In the genomic region with DNA sequence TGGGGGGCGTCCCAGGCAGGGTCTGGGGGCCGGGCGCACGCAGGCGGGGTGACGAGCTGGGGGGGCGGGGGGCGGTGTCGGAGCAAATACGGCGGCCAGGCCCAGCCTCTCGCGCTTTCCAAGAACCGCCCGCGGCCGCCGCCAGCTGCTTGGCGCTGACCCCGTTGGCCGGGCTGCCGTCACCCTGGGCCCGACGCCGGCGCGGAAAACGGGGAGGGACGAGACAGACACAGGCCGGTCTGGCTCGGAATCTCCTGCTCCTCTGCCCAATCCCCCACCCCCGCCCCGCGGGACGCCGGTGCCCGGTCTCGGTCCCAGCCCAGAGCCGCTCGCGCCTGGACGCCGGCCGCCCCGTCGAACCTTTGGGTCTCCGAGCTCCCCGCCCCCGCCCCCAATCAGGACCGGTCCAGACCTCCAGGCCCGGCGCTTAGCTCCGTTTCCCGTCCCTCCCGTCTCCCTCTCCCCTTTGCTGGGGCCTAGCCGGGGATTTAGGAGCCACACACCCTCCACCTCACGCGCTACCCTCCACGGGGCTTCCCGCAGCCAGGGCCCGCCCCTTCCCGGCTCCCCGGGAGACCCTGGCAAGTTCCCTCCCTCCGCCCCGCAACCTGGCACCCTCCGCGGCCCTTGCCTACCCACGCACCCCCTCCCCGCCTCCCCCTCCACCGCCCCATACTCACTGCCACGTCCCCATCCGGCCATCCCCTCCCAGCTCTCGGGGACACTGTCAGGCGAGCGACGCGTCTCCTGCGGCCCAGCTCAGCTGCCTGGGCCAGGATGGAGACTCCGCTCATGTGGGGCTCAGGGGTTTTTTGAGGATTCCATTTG, we compare ENCODE assay signal across 8 cellular contexts. TPM values are rescaled to one million over a fixed set of nuclear protein-coding genes. Genes with fewer than 3 reads are reported as not detected.
DNase-seq lines count a peak whose midpoint lies in the region; TF ChIP-seq lines count a peak whose summit lies in the region.

No MANE protein-coding gene starts in this region.

- H3K27ac Mint-ChIP-seq in nephron progenitor cell, result no peak overlapping the region

- H3K9me3 Mint-ChIP-seq in nephron progenitor cell, result no peaks in the 10 kb centered on the region

- DNase-seq in COR-L47 (lab: John Stamatoyannopoulos, UW) (peak; percentile 18), RWPE1 (ENCODE audit: low spot score) (no peak), fibroblast of the aortic adventitia (ENCODE audit: low read depth) (peak; percentile 43), nephron progenitor cell (peak; percentile 48), mesenteric fat pad (ENCODE audit: low spot score) (no peak), SHP77 treated with DMSO at 0.1 percent for 48 hours (lab: John Stamatoyannopoulos, UW) (no peak), KG1 (lab: John Stamatoyannopoulos, UW) (no peak), KBM-7 (no peak)

- no peak for TF ChIP-seq CTCF in RWPE1 (conservative IDR thresholded peaks at IDR 0.05; ENCODE audit: low read depth)
- no peak for TF ChIP-seq CTCF in fibroblast of the aortic adventitia (IDR thresholded peaks at IDR 0.05; ENCODE audit: insufficient read depth, low read length)
- TF ChIP-seq CTCF in nephron progenitor cell (IDR thresholded peaks at IDR 0.05), result no peak

- in situ Hi-C loops in KBM-7 (cut with MboI; ENCODE audit: low pct_unique_long_range_greater_than_20kb, low sequenced_read_pairs), result no loop called here

- no peak overlapping the region for H3K4me3 ChIP-seq in fibroblast of the aortic adventitia (ENCODE audit: low read depth, low read length)

- CTCF ChIA-PET in RWPE1 (lab: Yijun Ruan, JAX), result no interaction called here

- H3K27ac ChIP-seq in RWPE1, result peak overlapping the region; percentile 45; the same call in 1 of the 2 replicates

- POLR2A ChIA-PET in RWPE1 (lab: Yijun Ruan, JAX; ENCODE audit: low non-redundant PET), result no interaction called here

- H3K27me3 Mint-ChIP-seq in nephron progenitor cell (ENCODE audit: low read depth, poor library complexity), result peaks cover 19% of the 10 kb centered on the region

- H3K36me3 Mint-ChIP-seq in nephron progenitor cell (ENCODE audit: low read depth), result no peaks in the 10 kb centered on the region

- H3K4me3 Mint-ChIP-seq in nephron progenitor cell, result peak overlapping the region; percentile 30

- no peaks in the 10 kb centered on the region for H3K4me1 Mint-ChIP-seq in nephron progenitor cell

RNA-seq across cellular contexts. Expression of gene MMP23B, which starts 0.8 kb away (rescaled TPM):
- total RNA-seq in fibroblast of the aortic adventitia (ENCODE audit: low replicate concordance), result 13.5 and 35.2 TPM in 2 replicates
- 17.2 TPM for total RNA-seq in mesenteric fat pad

RNA-seq across cellular contexts. Expression of gene MIB2, which starts 15.9 kb away (rescaled TPM):
- 37.7 and 62.1 TPM in 2 replicates for total RNA-seq in fibroblast of the aortic adventitia (ENCODE audit: low replicate concordance)
- total RNA-seq in mesenteric fat pad, result 37.9 TPM

RNA-seq across cellular contexts. Expression of gene CDK11B, which starts 27.6 kb away (rescaled TPM):
- total RNA-seq in fibroblast of the aortic adventitia (ENCODE audit: low replicate concordance), result 10.5 and 21.6 TPM in 2 replicates
- total RNA-seq in mesenteric fat pad, result 20.8 TPM

RNA-seq across cellular contexts. Expression of gene FNDC10, which starts 31.2 kb away (rescaled TPM):
- total RNA-seq in fibroblast of the aortic adventitia (ENCODE audit: low replicate concordance) (4.5 and 5.9 TPM in 2 replicates), mesenteric fat pad (2.9 TPM)

RNA-seq across cellular contexts. Expression of gene SSU72, which starts 56.5 kb away (rescaled TPM):
- total RNA-seq in fibroblast of the aortic adventitia (ENCODE audit: low replicate concordance) (42.8 and 78.2 TPM in 2 replicates), mesenteric fat pad (144 TPM)

Comparison
In these comparisons a context has a peak if more than half of its experiments do, and no peak if none do; other contexts are left out.
1. DNase-seq: peak in COR-L47 (single experiment), fibroblast of the aortic adventitia (single experiment) and nephron progenitor cell (single experiment); none in RWPE1 (single experiment), mesenteric fat pad (single experiment), SHP77 treated with DMSO at 0.1 percent for 48 hours (single experiment), KG1 (single experiment) and KBM-7 (single experiment).